ENCODE assay signal across 24 cellular contexts in genomic region chr1:96513136-96513535, GRCh38.
"Had no signal": no experiment of that assay in that cellular context is flagged by ENCODE, and none has a peak within 500 bp of the region (broad histone marks: within the 10 kb centered on the region; RNA-seq: fewer than 3 reads in every experiment).

No MANE protein-coding gene starts in this region.

- H3K9me3 ChIP-seq: lower lobe of right lung, prostate gland, sigmoid colon, spleen, testis, tibial artery had no signal

- H3K4me3 ChIP-seq: lower lobe of right lung, prostate gland, sigmoid colon, spleen, testis, tibial artery had no signal

- H3K27ac ChIP-seq: epithelial cell of prostate, lower lobe of right lung, prostate gland, spleen, testis, tibial artery had no signal

- H3K4me1 ChIP-seq: lower lobe of right lung, prostate gland, spleen, testis, tibial artery had no signal

- H3K36me3 ChIP-seq: lower lobe of right lung, prostate gland, sigmoid colon, spleen, tibial artery had no signal

- ATAC-seq: esophagus mucosa; left ventricle myocardium superior; lower lobe of right lung; naive thymus-derived CD8-positive, alpha-beta T cell; right cardiac atrium; stimulated activated memory B cell treated with anti-CD40 and anti-IgM and Interleukin-4, amounts not matched to agents 10 μg/mL and 1 μg/mL and 100 μg/mL, for 72 hours; stimulated activated naive CD8-positive, alpha-beta T cell treated with anti-CD3 and anti-CD28 coated beads, Interleukin-15, Interleukin-2, amounts not matched to agents 100 U/mL and 50 U/mL, for 24 hours had no signal

- DNase-seq: effector CD8-positive, alpha-beta T cell; endodermal cell; foreskin melanocyte; hypothalamus; immature natural killer cell; islet precursor cell; kidney glomerular epithelial cell; left ventricle myocardium superior; lower lobe of right lung; naive thymus-derived CD8-positive, alpha-beta T cell; nephron progenitor cell; nucleus accumbens; right cardiac atrium; sigmoid colon; spleen; stimulated activated CD4-positive, alpha-beta T cell treated with anti-CD3 and anti-CD28 coated beads, Interleukin-4, amount 100 ng/mL, for 4 hours; stimulated activated naive CD8-positive, alpha-beta T cell treated with anti-CD3 and anti-CD28 coated beads, Interleukin-15, Interleukin-2, amounts not matched to agents 100 U/mL and 50 U/mL, for 24 hours; substantia nigra; testis; tibial artery had no signal

- H3K27me3 ChIP-seq: sigmoid colon, spleen, testis, tibial artery had no signal
